In genomic region chr6:25035451-25036435, GRCh38 we compare ENCODE assay signal across 10 cellular contexts.
DNase-seq lines count a peak whose midpoint lies in the region; ATAC-seq, FAIRE-seq and TF ChIP-seq lines count a peak whose summit lies in the region.
"Had no signal": no experiment of that assay in that cellular context is flagged by ENCODE, and none has a peak within 500 bp of the region (broad histone marks: within the 10 kb centered on the region; RNA-seq: fewer than 3 reads in every experiment).

No MANE protein-coding gene starts in this region.

- no peak overlapping the region for H3K4me3 ChIP-seq in Panc1 (ENCODE audit: low read depth in 2 of 2, low read length in 2 of 2)
- H3K4me3 ChIP-seq: cardiac muscle cell had no signal

- DNase-seq in activated naive CD4-positive, alpha-beta T cell treated with anti-CD3 and anti-CD28 coated beads for 36 hours, result no peak
- no peak for DNase-seq in activated naive CD4-positive, alpha-beta T cell (lab: John Stamatoyannopoulos, UW)
- DNase-seq in Panc1 (ENCODE audit: low read depth, low spot score) (no peak), islet precursor cell (peak; percentile 94), GM19239 (ENCODE audit: insufficient read length, low spot score) (no peak), AG20443 (ENCODE audit: low spot score) (no peak)
- DNase-seq: NCI-H1694 had no signal

- POLR2A ChIA-PET in Panc1 (lab: Charles Lee), result no interaction called here

- H3K9me3 ChIP-seq in Panc1 (ENCODE audit: control insufficient read depth, insufficient read depth, low read depth, low read length), result no peaks in the 10 kb centered on the region

- peak overlapping the region; percentile 85 for H3K27ac Mint-ChIP-seq in activated naive CD4-positive, alpha-beta T cell treated with anti-CD3 and anti-CD28 coated beads for 36 hours

- intact Hi-C loops in activated naive CD4-positive, alpha-beta T cell treated with anti-CD3 and anti-CD28 coated beads for 36 hours (cut with micrococcal nuclease), result loop anchor here (1.0 kb wide), 1 partner anchor 8 kb away; no protein-coding TSS in a partner anchor
- intact Hi-C loops in Panc1 (cut with micrococcal nuclease; ENCODE audit: unreplicated experiment), result no loop called here

- CTCF ChIA-PET in activated naive CD4-positive, alpha-beta T cell treated with anti-CD3 and anti-CD28 coated beads for 36 hours (lab: Charles Lee), result interaction anchor here (0.6 to 10.1 kb wide), 10 partner anchors 9 to 231 kb away, joined by 3 to 110 read pairs (median 4); no protein-coding TSS in a partner anchor
- CTCF ChIA-PET in Panc1 (lab: Charles Lee), result interaction anchor here (0.6 kb wide), 1 partner anchor 216 kb away, joined by 6 read pairs; no protein-coding TSS in a partner anchor

- no peak for TF ChIP-seq CTCF in Panc1 (IDR thresholded peaks at IDR 0.05)

- H3K27ac ChIP-seq in Panc1 (ENCODE audit: low read length), result no peak overlapping the region
- H3K27ac ChIP-seq: cardiac muscle cell had no signal

- no peaks in the 10 kb centered on the region for H3K4me1 ChIP-seq in Panc1 (ENCODE audit: control insufficient read depth, insufficient read depth, low read length)

- in situ Hi-C loops in Panc1 (cut with HindIII; ENCODE audit: low pct_unique_long_range_greater_than_20kb, low sequenced_read_pairs), result no loop called here

- FAIRE-seq in GM19239 (lab: Jason Lieb, UNC), result no peak

- no TSS peak for BruUV-seq in Panc1 (replicated peaks; lab: Mats Ljungman, UMichigan)

- peak overlapping the region; percentile 78 for H3K4me3 Mint-ChIP-seq in activated naive CD4-positive, alpha-beta T cell treated with anti-CD3 and anti-CD28 coated beads for 36 hours

- H3K4me1 Mint-ChIP-seq in activated naive CD4-positive, alpha-beta T cell treated with anti-CD3 and anti-CD28 coated beads for 36 hours (ENCODE audit: low read depth), result peaks cover 53% of the 10 kb centered on the region

- H3K9me3 Mint-ChIP-seq in activated naive CD4-positive, alpha-beta T cell treated with anti-CD3 and anti-CD28 coated beads for 36 hours, result no peaks in the 10 kb centered on the region

- no peaks in the 10 kb centered on the region for H3K27me3 ChIP-seq in Panc1 (ENCODE audit: control insufficient read depth, insufficient read depth, low read length)
- H3K27me3 ChIP-seq: cardiac muscle cell had no signal

- H3K27me3 Mint-ChIP-seq in activated naive CD4-positive, alpha-beta T cell treated with anti-CD3 and anti-CD28 coated beads for 36 hours (ENCODE audit: low read depth), result no peaks in the 10 kb centered on the region

- ATAC-seq in Panc1 (peak; percentile 45; the same call in 1 of the 2 replicates), HG02610 (IDR thresholded peaks at IDR 0.05; ENCODE audit: unreplicated experiment) (no peak), GM19324 (IDR thresholded peaks at IDR 0.05; ENCODE audit: low FRiP score, unreplicated experiment) (no peak)

- H3K36me3 ChIP-seq in Panc1 (ENCODE audit: control insufficient read depth, insufficient read depth, low read length), result no peaks in the 10 kb centered on the region
- H3K36me3 ChIP-seq: cardiac muscle cell had no signal

- peaks cover 5% of the 10 kb centered on the region for H3K36me3 Mint-ChIP-seq in activated naive CD4-positive, alpha-beta T cell treated with anti-CD3 and anti-CD28 coated beads for 36 hours (ENCODE audit: low read depth)
